ENCODE assay signal across 1 cellular context in genomic region chr2:99205491-99205890, GRCh38.
TF ChIP-seq lines count a peak whose summit lies in the region.

No MANE protein-coding gene starts in this region.

TF ChIP-seq in HepG2, 621 proteins besides CTCF, POLR2A, EP300 and RAD21:
- TF ChIP-seq ZNF280D (CRISPR knock-in tag; IDR thresholded peaks at IDR 0.05) (0 out of 2 replicates have a peak, but pooled peaks have one; percentile 51), SETDB1 (CRISPR knock-in tag; IDR thresholded peaks at IDR 0.05; ENCODE audit: borderline replicate concordance) (peak; percentile 78; the same call in 1 of the 2 replicates), FOXM1 (CRISPR knock-in tag; IDR thresholded peaks at IDR 0.05) (no peak)
